20 cellular contexts compared by ENCODE assay signal in genomic region chr12:26271024-26271423, GRCh38.
A peak's percentile ranks its signal among the peaks of the same experiment; 100 is the strongest.
DNase-seq lines count a peak whose midpoint lies in the region; ATAC-seq, FAIRE-seq and TF ChIP-seq lines count a peak whose summit lies in the region.
"Had no signal": no experiment of that assay in that cellular context is flagged by ENCODE, and none has a peak within 500 bp of the region (broad histone marks: within the 10 kb centered on the region; RNA-seq: fewer than 3 reads in every experiment).

No MANE protein-coding gene starts in this region.

- intact Hi-C loops in esophagus muscularis mucosa (cut with DNase I) = loop anchor here (10.0 kb wide), 1 partner anchor 146 kb away; the partner anchor contains the start of gene BHLHE41
- intact Hi-C loops in psoas muscle (cut with DNase I) = no loop called here

- H3K9me3 ChIP-seq in esophagus muscularis mucosa (no peaks in the 10 kb centered on the region), psoas muscle (no peaks in the 10 kb centered on the region)
- H3K9me3 ChIP-seq: upper lobe of left lung had no signal

- H3K4me3 ChIP-seq in esophagus muscularis mucosa (no peak overlapping the region), psoas muscle (no peak overlapping the region)
- H3K4me3 ChIP-seq: upper lobe of left lung had no signal

- H3K27ac ChIP-seq in esophagus muscularis mucosa (replicated peaks in 1 of 4) (no peak overlapping the region), psoas muscle (peak overlapping the region; percentile 17)
- H3K27ac ChIP-seq: upper lobe of left lung had no signal

- H3K4me1 ChIP-seq in esophagus muscularis mucosa = peaks cover 31 to 51% (median 41%) of the 10 kb centered on the region in 4 donors
- H3K4me1 ChIP-seq in psoas muscle = peaks cover 29% of the 10 kb centered on the region

- WGBS in esophagus muscularis mucosa = 81% methylated on average over 2 of the region's 2 CpGs
- WGBS in psoas muscle, 3 donors = 56 to 80% (median 63%) methylated on average over 2 of the region's 2 CpGs

- TF ChIP-seq POLR2A in esophagus muscularis mucosa (IDR thresholded peaks at IDR 0.05; ENCODE audit: low read depth) = no peak

- no peak for ATAC-seq in psoas muscle
- ATAC-seq in HG03521 (IDR thresholded peaks at IDR 0.05; ENCODE audit: unreplicated experiment) = no peak
- no peak for ATAC-seq in HG02798 (IDR thresholded peaks at IDR 0.05; ENCODE audit: poor library complexity, unreplicated experiment)
- ATAC-seq: stimulated activated naive CD8-positive, alpha-beta T cell treated with anti-CD3 and anti-CD28 coated beads, Interleukin-15, Interleukin-2, amounts not matched to agents 100 U/mL and 50 U/mL, for 24 hours had no signal

- H3K36me3 ChIP-seq in esophagus muscularis mucosa = no peaks in the 10 kb centered on the region
- no peaks in the 10 kb centered on the region for H3K36me3 ChIP-seq in psoas muscle (ENCODE audit: insufficient read depth in 1 of 2, low read depth in 1 of 2)
- H3K36me3 ChIP-seq: upper lobe of left lung had no signal

- H3K27me3 ChIP-seq in esophagus muscularis mucosa = no peaks in the 10 kb centered on the region
- H3K27me3 ChIP-seq in psoas muscle (ENCODE audit: insufficient read depth in 3 of 3, low read length in 2 of 3) = no peaks in the 10 kb centered on the region
- H3K27me3 ChIP-seq: upper lobe of left lung had no signal

- DNase-seq in HS-27A (ENCODE audit: low read depth) = peak; percentile 27
- DNase-seq in RCC 7860 (ENCODE audit: low spot score) = peak; percentile 62
- peak; percentile 8 for DNase-seq in esophagus muscularis mucosa (ENCODE audit: extremely low spot score)
- no peak for DNase-seq in psoas muscle
- DNase-seq in anterior cingulate cortex (lab: John Stamatoyannopoulos, UW) = no peak
- no peak for DNase-seq in GM19239 (ENCODE audit: insufficient read length, low spot score)
- DNase-seq: activated gamma-delta T cell; cortex of kidney; H7; head of caudate nucleus; NCI-H1694 treated with DMSO at 0.1 percent for 48 hours; NK-92 treated with Interleukin-12 subunit alpha and Interleukin-12 subunit beta, amount 100 ng/mL, for 24 hours; retina; Right ventricle myocardium superior; stimulated activated naive CD8-positive, alpha-beta T cell treated with anti-CD3 and anti-CD28 coated beads, Interleukin-15, Interleukin-2, amounts not matched to agents 100 U/mL and 50 U/mL, for 24 hours; upper lobe of left lung had no signal

- TF ChIP-seq CTCF in esophagus muscularis mucosa (IDR thresholded peaks at IDR 0.05) = no peak
- TF ChIP-seq CTCF in psoas muscle (IDR thresholded peaks at IDR 0.05) = no peak

- FAIRE-seq in RCC 7860 (lab: Jason Lieb, UNC) (no peak), GM19239 (lab: Jason Lieb, UNC) (no peak)
- FAIRE-seq: endothelial cell of umbilical vein, islet of Langerhans had no signal

- TF ChIP-seq EP300 in esophagus muscularis mucosa (IDR thresholded peaks at IDR 0.05) = no peak

Comparison
In these comparisons a context has a peak if more than half of its experiments do, and no peak if none do; other contexts are left out.
1. DNase-seq: peak in HS-27A (single experiment), RCC 7860 (single experiment) and esophagus muscularis mucosa (single experiment); none in psoas muscle (0 of 2), anterior cingulate cortex (0 of 58) and GM19239 (single experiment).